Comparison of ENCODE assay signal across 29 cellular contexts in the genomic region with DNA sequence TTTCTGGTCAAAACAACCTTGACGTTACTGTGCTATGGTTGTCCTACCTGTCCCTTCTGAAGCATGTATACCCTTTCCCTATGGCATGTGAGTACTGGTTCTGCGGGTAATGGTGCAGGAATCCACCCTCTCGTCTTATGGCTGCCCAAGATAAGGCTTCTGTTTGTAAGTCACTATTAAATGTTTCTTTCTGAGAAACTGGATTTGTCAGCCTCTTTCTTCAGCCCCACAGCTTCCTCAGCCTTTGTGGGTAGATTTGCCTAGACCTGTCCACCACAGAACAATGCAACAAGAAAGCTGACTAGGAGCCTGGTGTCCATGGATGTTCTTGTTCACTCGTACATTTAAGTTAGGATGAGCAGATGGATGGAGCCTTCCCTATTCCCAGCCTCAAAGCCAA.
"Had no signal": no experiment of that assay in that cellular context is flagged by ENCODE, and none has a peak within 500 bp of the region (broad histone marks: within the 10 kb centered on the region; RNA-seq: fewer than 3 reads in every experiment).

No MANE protein-coding gene starts in this region.

- ATAC-seq: activated naive CD4-positive, alpha-beta T cell treated with anti-CD3 and anti-CD28 coated beads, Interleukin-2, amount 50 U/mL, for 72 hours; activated naive CD8-positive, alpha-beta T cell treated with anti-CD3 and anti-CD28 coated beads, Interleukin-2, amount 50 U/mL, for 24 hours; activated T-cell treated with anti-CD3 and anti-CD28 coated beads, Interleukin-2, amount 50 U/mL, for 4 hours; body of pancreas; K562; T-cell had no signal

- H3K9me3 ChIP-seq: ascending aorta, body of pancreas had no signal

- H3K27me3 ChIP-seq: ascending aorta, body of pancreas, cardiac muscle cell had no signal

- H3K4me3 ChIP-seq: ascending aorta, body of pancreas, cardiac muscle cell, K562 had no signal

- DNase-seq: activated CD4-positive, alpha-beta memory T cell treated with anti-CD3 and anti-CD28 coated beads for 36 hours; activated CD4-positive, alpha-beta T cell treated with anti-CD3 and anti-CD28 coated beads, Interleukin-2, amount 10 ng/mL, durations not matched to agents 7 days and 5 days; activated CD4-positive, CD25-positive, alpha-beta regulatory T cell; activated CD8-positive, alpha-beta memory T cell treated with anti-CD3 and anti-CD28 coated beads for 24 hours; activated effector memory CD4-positive, alpha-beta T cell treated with anti-CD3 and anti-CD28 coated beads, Interleukin-2, amount 50 U/mL, for 16 hours; activated naive CD4-positive, alpha-beta T cell treated with Interleukin-2 at 50 U/mL for 16 hours; activated naive CD8-positive, alpha-beta T cell treated with anti-CD3 and anti-CD28 coated beads, Interleukin-2, amount 50 U/mL, for 24 hours; activated T-cell treated with anti-CD3 and anti-CD28 coated beads, Interleukin-2, amount 50 U/mL, for 4 hours; amniotic stem cell; body of pancreas; cerebellar nuclear complex; Karpas-422; NCI-H1048; NCI-H1417; NCI-H1694; NCI-H2029; NCI-H2107; NCI-H510A treated with DMSO at 0.1 percent for 48 hours; NCI-H69; NK-92 treated with Interleukin-12 subunit alpha and Interleukin-12 subunit beta, amount 100 ng/mL, for 24 hours; SIG-M5; T-cell; T-helper 2 cell; T1000 had no signal

- H3K27ac ChIP-seq: ascending aorta, body of pancreas, cardiac muscle cell, VCaP had no signal

- H3K36me3 ChIP-seq: ascending aorta, cardiac muscle cell had no signal

- H3K4me1 ChIP-seq: body of pancreas had no signal
